20 cellular contexts compared by ENCODE assay signal in the genomic region with DNA sequence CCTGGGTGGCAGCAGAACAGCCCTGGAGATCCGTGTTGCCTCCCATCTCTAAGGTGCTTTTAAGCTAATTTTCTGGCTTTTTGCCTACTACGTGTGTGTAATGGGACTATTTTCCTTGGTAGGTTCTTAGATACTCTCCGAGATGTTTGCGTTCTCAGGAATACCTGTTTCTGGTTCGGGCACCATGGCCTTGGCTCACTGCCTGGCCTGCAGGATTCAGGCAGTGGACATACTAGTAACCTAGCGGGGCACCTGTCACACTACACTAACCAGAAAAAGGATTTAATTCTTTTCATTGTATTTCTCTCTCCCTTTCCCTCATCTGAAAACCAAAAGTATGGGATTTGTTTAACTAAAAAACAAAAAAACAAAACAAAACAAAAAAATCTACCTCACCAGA. TPM values are rescaled to one million over a fixed set of nuclear protein-coding genes. Genes with fewer than 3 reads are reported as not detected.
"Had no signal": no experiment of that assay in that cellular context is flagged by ENCODE, and none has a peak within 500 bp of the region (broad histone marks: within the 10 kb centered on the region; RNA-seq: fewer than 3 reads in every experiment).

No MANE protein-coding gene starts in this region.

- H3K27me3 ChIP-seq: esophagus squamous epithelium, neutrophil, suprapubic skin had no signal

- H3K9me3 ChIP-seq: esophagus squamous epithelium, lower lobe of right lung, neutrophil, suprapubic skin had no signal

- H3K36me3 ChIP-seq: esophagus squamous epithelium, lower lobe of right lung, neutrophil, suprapubic skin had no signal

- ATAC-seq: effector memory CD8-positive, alpha-beta T cell; left ventricle myocardium superior; lower lobe of right lung; natural killer cell treated with Interleukin-12 subunit alpha and Interleukin-12 subunit beta and Interleukin-15 and Interleukin-18, amount 100 ng/mL, for 72 hours; right cardiac atrium; stimulated activated naive B cell treated with anti-CD40 and anti-IgM and Interleukin-4, amounts not matched to agents 10 μg/mL and 1 μg/mL and 100 μg/mL, for 72 hours; stimulated activated naive CD8-positive, alpha-beta T cell treated with anti-CD3 and anti-CD28 coated beads, Interleukin-15, amount 100 ng/mL, for 72 hours had no signal

- H3K27ac ChIP-seq: lower lobe of right lung, neutrophil, parathyroid adenoma, suprapubic skin had no signal

- H3K4me1 ChIP-seq: lower lobe of right lung, parathyroid adenoma had no signal

- H3K4me3 ChIP-seq: esophagus squamous epithelium, lower lobe of right lung, suprapubic skin had no signal

- DNase-seq: cortex of kidney; effector memory CD8-positive, alpha-beta T cell; erythroblast; esophagus squamous epithelium; foreskin melanocyte; head of caudate nucleus; left ventricle myocardium superior; lower lobe of right lung; small intestine; stimulated activated CD4-positive, alpha-beta T cell treated with anti-CD3 and anti-CD28 coated beads, Interleukin-15, amount 100 ng/mL, for 24 hours; stimulated activated CD4-positive, alpha-beta T cell treated with anti-CD3 and anti-CD28 coated beads, Interleukin-2, amount 100 ng/mL, for 48 hours; stimulated activated naive B cell treated with anti-CD40 and anti-IgM and Interleukin-4, amounts not matched to agents 10 μg/mL and 1 μg/mL and 100 μg/mL, for 72 hours; stimulated activated naive CD8-positive, alpha-beta T cell treated with anti-CD3 and anti-CD28 coated beads, Interleukin-15, amount 100 ng/mL, for 72 hours; trophoblast cell had no signal

RNA-seq across cellular contexts. Expression of gene FHIP1A, which starts 29.2 kb away (rescaled TPM):
- total RNA-seq: neural crest cell had no signal
